Comparison of ENCODE assay signal across 28 cellular contexts in the genomic region with DNA sequence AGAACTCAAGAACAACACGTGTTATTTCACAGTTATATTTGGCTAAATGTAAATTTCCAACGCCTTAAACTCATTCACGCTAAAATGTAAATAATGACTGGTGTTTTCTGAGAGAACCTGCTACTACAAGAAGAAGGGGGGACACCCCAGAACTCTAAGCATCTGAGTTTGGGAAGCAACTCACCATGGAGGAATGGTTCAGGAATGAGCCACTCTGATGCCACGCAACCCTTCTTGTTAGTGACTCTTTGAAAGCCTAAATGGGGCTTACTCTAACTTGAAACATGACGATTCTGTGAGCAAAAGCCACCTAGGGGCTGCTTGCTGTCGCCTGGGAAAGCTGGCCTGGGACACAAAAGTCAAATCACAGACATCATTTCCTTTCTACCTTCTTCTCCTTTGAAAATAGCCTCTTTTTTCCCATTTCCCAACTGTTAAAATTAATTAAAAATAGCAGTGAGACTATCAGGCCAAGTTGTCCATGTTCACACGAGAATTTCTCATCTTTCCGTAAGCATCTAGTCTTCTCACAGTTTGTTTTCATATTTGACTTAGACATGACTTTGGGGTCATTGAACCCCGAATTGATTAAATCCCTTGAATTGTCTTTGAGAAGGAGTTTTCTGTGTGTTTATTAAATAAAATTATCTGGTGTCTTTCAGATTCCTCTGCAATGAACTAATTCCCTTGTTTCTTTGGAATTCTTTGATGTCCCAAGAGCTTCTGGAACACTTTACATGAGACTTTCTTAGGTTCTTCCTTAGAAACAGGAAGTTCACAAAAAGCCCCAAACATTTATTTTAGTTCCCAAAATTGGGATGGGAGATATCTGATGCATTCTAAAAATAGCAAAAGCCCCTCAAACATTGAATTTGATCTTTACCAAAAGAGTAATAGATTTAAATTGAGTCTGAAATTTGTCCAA.
A peak's percentile ranks its signal among the peaks of the same experiment; 100 is the strongest.
DNase-seq lines count a peak whose midpoint lies in the region; ATAC-seq, FAIRE-seq and TF ChIP-seq lines count a peak whose summit lies in the region.
"Had no signal": no experiment of that assay in that cellular context is flagged by ENCODE, and none has a peak within 500 bp of the region (broad histone marks: within the 10 kb centered on the region; RNA-seq: fewer than 3 reads in every experiment).

No MANE protein-coding gene starts in this region.

- in situ Hi-C loops in K562 (cut with MboI), result no loop called here

- H3K27ac Mint-ChIP-seq in HFFc6 (peak overlapping the region; percentile 80), neural progenitor cell (no peak overlapping the region)
- H3K27ac Mint-ChIP-seq: activated CD4-positive, alpha-beta T cell treated with anti-CD3 and anti-CD28 coated beads for 36 hours; activated CD8-positive, alpha-beta T cell treated with anti-CD3 and anti-CD28 coated beads, Interleukin-2, amount 10 ng/mL, durations not matched to agents 7 days and 5 days; activated naive CD4-positive, alpha-beta T cell treated with anti-CD3 and anti-CD28 coated beads, Interleukin-2, amount 10 ng/mL, durations not matched to agents 7 days and 5 days; activated T-helper 17 cell treated with anti-CD3 and anti-CD28 coated beads, Interleukin-2, amount 50 U/mL, for 72 hours; brain; memory B cell; stimulated activated naive CD8-positive, alpha-beta T cell treated with anti-CD3 and anti-CD28 coated beads, Interleukin-15, Interleukin-2, amounts not matched to agents 100 ng/mL and 50 ng/mL, for 24 hours had no signal

- no peak for TF ChIP-seq CTCF in HFFc6 (IDR thresholded peaks at IDR 0.05)
- no peak for TF ChIP-seq CTCF in K562 (IDR thresholded peaks at IDR 0.05 in 2 of 3, conservative IDR thresholded peaks at IDR 0.05 in 1 of 3; ENCODE audit: insufficient read depth in 2 of 3, low read depth in 1 of 3, low read length in 3 of 3)
- no peak for TF ChIP-seq CTCF in osteoblast (IDR thresholded peaks at IDR 0.05; ENCODE audit: extremely low read depth, low read depth, low read length)
- TF ChIP-seq CTCF in neural progenitor cell (IDR thresholded peaks at IDR 0.05), result no peak

- CTCF ChIA-PET in K562 (lab: Yijun Ruan, JAX; ENCODE audit: low intra/inter-chr PET ratio), result no interaction called here

- intact Hi-C loops in K562 (cut with micrococcal nuclease), result no loop called here

- H3K9ac ChIP-seq in K562 (ENCODE audit: insufficient read depth in 1 of 2, low read depth in 2 of 2, low read length in 2 of 2), result no peak overlapping the region
- no peak overlapping the region for H3K9ac ChIP-seq in neural progenitor cell
- H3K9ac ChIP-seq: KMS-11, parathyroid adenoma had no signal

- peaks cover 9% of the 10 kb centered on the region for H3K36me3 Mint-ChIP-seq in HFFc6 (ENCODE audit: low read depth)
- H3K36me3 Mint-ChIP-seq in neural progenitor cell, result peaks cover 1% of the 10 kb centered on the region
- H3K36me3 Mint-ChIP-seq: brain had no signal

- H3K9me3 Mint-ChIP-seq in HFFc6 (peaks cover 5% of the 10 kb centered on the region; the same call in 1 of the 2 replicates), neural progenitor cell (peaks cover 15% of the 10 kb centered on the region)

- H3K4me2 ChIP-seq in K562 (ENCODE audit: insufficient read depth, low read length) (no peak overlapping the region), osteoblast (ENCODE audit: insufficient read depth, low read length) (no peak overlapping the region), neural progenitor cell (no peak overlapping the region)
- H3K4me2 ChIP-seq: KMS-11 had no signal

- POLR2A ChIA-PET in K562 (lab: Yijun Ruan, JAX), result no interaction called here

- DNase-seq in EH (ENCODE audit: low read depth), result peak; percentile 50
- DNase-seq in HFFc6, result peak; percentile 8
- no peak for DNase-seq in K562 (ENCODE audit: extremely low read depth in 1 of 4, low spot score in 3 of 4)
- peak; percentile 39 for DNase-seq in osteoblast (ENCODE audit: insufficient read length, low spot score, missing footprints)
- no peak for DNase-seq in neural progenitor cell (ENCODE audit: low spot score)
- no peak for DNase-seq in ecto neural progenitor cell (ENCODE audit: low spot score)
- DNase-seq: activated CD4-positive, alpha-beta T cell treated with anti-CD3 and anti-CD28 coated beads for 36 hours; activated CD8-positive, alpha-beta T cell treated with anti-CD3 and anti-CD28 coated beads, Interleukin-2, amount 10 ng/mL, durations not matched to agents 7 days and 5 days; activated naive CD4-positive, alpha-beta T cell treated with anti-CD3 and anti-CD28 coated beads, Interleukin-2, amount 10 ng/mL, durations not matched to agents 7 days and 5 days; amniotic stem cell; C1 segment of cervical spinal cord; COR-L47; GF-D8; GOT3; NCI-H1417; NCI-H2029 treated with DMSO at 0.1 percent for 48 hours; NCI-H2227 treated with DMSO at 0.1 percent for 48 hours; SIG-M5; stimulated activated CD4-positive, alpha-beta T cell treated with anti-CD3 and anti-CD28 coated beads, Interleukin-2, amount 100 ng/mL, for 24 hours; uterus had no signal

- H3K79me2 ChIP-seq in K562 (ENCODE audit: control insufficient read depth, insufficient read depth, low read length), result no peaks in the 10 kb centered on the region
- no peaks in the 10 kb centered on the region for H3K79me2 ChIP-seq in osteoblast (ENCODE audit: insufficient read depth, low read length)
- H3K79me2 ChIP-seq in neural progenitor cell (ENCODE audit: low read depth), result no peaks in the 10 kb centered on the region
- H3K79me2 ChIP-seq: parathyroid adenoma had no signal

- BruUV-seq in K562 (replicated peaks; lab: Mats Ljungman, UMichigan), result no TSS peak

- H3K9me3 ChIP-seq in K562 (replicated peaks; ENCODE audit: control insufficient read depth, insufficient read depth, low read depth, low read length) (peaks cover 4% of the 10 kb centered on the region; the same call in 1 of the 2 replicates), osteoblast (ENCODE audit: low read depth, low read length) (no peaks in the 10 kb centered on the region), neural progenitor cell (ENCODE audit: low read depth) (no peaks in the 10 kb centered on the region)
- H3K9me3 ChIP-seq: uterus had no signal

- H3K27ac ChIP-seq in K562 (ENCODE audit: extremely low read depth, low read depth, low read length) (no peak overlapping the region), osteoblast (ENCODE audit: low read depth, low read length) (peak overlapping the region; percentile 8), neural progenitor cell (no peak overlapping the region)
- H3K27ac ChIP-seq: KMS-11, parathyroid adenoma, uterus had no signal

- H3K4me3 Mint-ChIP-seq in HFFc6 (0 out of 2 replicates have a peak overlapping the region, but pooled peaks have one; percentile 3), neural progenitor cell (no peak overlapping the region)
- H3K4me3 Mint-ChIP-seq: activated CD4-positive, alpha-beta T cell treated with anti-CD3 and anti-CD28 coated beads for 36 hours; activated CD8-positive, alpha-beta T cell treated with anti-CD3 and anti-CD28 coated beads, Interleukin-2, amount 10 ng/mL, durations not matched to agents 7 days and 5 days; activated naive CD4-positive, alpha-beta T cell treated with anti-CD3 and anti-CD28 coated beads, Interleukin-2, amount 10 ng/mL, durations not matched to agents 7 days and 5 days; activated T-helper 17 cell treated with anti-CD3 and anti-CD28 coated beads, Interleukin-2, amount 50 U/mL, for 72 hours; brain; memory B cell; stimulated activated naive CD8-positive, alpha-beta T cell treated with anti-CD3 and anti-CD28 coated beads, Interleukin-15, Interleukin-2, amounts not matched to agents 100 ng/mL and 50 ng/mL, for 24 hours had no signal

- peaks cover 20 to 24% of the 10 kb centered on the region in 2 experiments for H3K27me3 ChIP-seq in K562 (ENCODE audit: control insufficient read depth in 2 of 2, insufficient read depth in 2 of 2, low read length in 2 of 2)
- no peaks in the 10 kb centered on the region for H3K27me3 ChIP-seq in osteoblast (ENCODE audit: insufficient read depth, low read length)
- no peaks in the 10 kb centered on the region for H3K27me3 ChIP-seq in neural progenitor cell
- H3K27me3 ChIP-seq: uterus had no signal

- no peaks in the 10 kb centered on the region for H3F3A ChIP-seq in neural progenitor cell (ENCODE audit: low read depth)

- no peak for TF ChIP-seq POLR2A in K562 (conservative IDR thresholded peaks at IDR 0.05)

- FAIRE-seq in K562 (lab: Jason Lieb, UNC), result peak; percentile 23
- FAIRE-seq: RCC 7860 had no signal

- no peak for TF ChIP-seq RAD21 in K562 (CRISPR knock-in tag; conservative IDR thresholded peaks at IDR 0.05 in 1 of 2, IDR thresholded peaks at IDR 0.05 in 1 of 2)

- H3K27me3 Mint-ChIP-seq in HFFc6 (ENCODE audit: insufficient read depth), result peaks cover 5% of the 10 kb centered on the region; the same call in 1 of the 2 replicates
- H3K27me3 Mint-ChIP-seq in neural progenitor cell (ENCODE audit: insufficient read depth, low read depth), result peaks cover 10% of the 10 kb centered on the region
- H3K27me3 Mint-ChIP-seq: activated CD4-positive, alpha-beta T cell treated with anti-CD3 and anti-CD28 coated beads for 36 hours; activated T-helper 17 cell treated with anti-CD3 and anti-CD28 coated beads, Interleukin-2, amount 50 U/mL, for 72 hours; stimulated activated naive CD8-positive, alpha-beta T cell treated with anti-CD3 and anti-CD28 coated beads, Interleukin-15, Interleukin-2, amounts not matched to agents 100 ng/mL and 50 ng/mL, for 24 hours had no signal

- H3K4me1 ChIP-seq in K562 (replicated peaks in 1 of 2; ENCODE audit: control insufficient read depth in 2 of 2, insufficient read depth in 2 of 2, low read length in 2 of 2) (no peaks in the 10 kb centered on the region), osteoblast (ENCODE audit: insufficient read depth, low read length) (peaks cover 23% of the 10 kb centered on the region), neural progenitor cell (peaks cover 4% of the 10 kb centered on the region)
- H3K4me1 ChIP-seq: parathyroid adenoma, uterus had no signal

- no peaks in the 10 kb centered on the region for H3K9me1 ChIP-seq in K562 (ENCODE audit: control insufficient read depth, insufficient read depth, low read length)

- no peak overlapping the region for H2AFZ ChIP-seq in K562 (ENCODE audit: low read depth, low read length)
- H2AFZ ChIP-seq in osteoblast (ENCODE audit: low read length), result peak overlapping the region; percentile 34
- no peak overlapping the region for H2AFZ ChIP-seq in neural progenitor cell (replicated peaks)
- H2AFZ ChIP-seq: parathyroid adenoma had no signal

- H3K4me3 ChIP-seq in K562 (no peak overlapping the region), osteoblast (ENCODE audit: insufficient read depth, low read length) (no peak overlapping the region), neural progenitor cell (no peak overlapping the region)
- H3K4me3 ChIP-seq: uterus had no signal

- H3K4me1 Mint-ChIP-seq in HFFc6 (ENCODE audit: low read depth) (peaks cover 40% of the 10 kb centered on the region), neural progenitor cell (peaks cover 26% of the 10 kb centered on the region)
- H3K4me1 Mint-ChIP-seq: activated CD4-positive, alpha-beta T cell treated with anti-CD3 and anti-CD28 coated beads for 36 hours; activated naive CD4-positive, alpha-beta T cell treated with anti-CD3 and anti-CD28 coated beads, Interleukin-2, amount 10 ng/mL, durations not matched to agents 7 days and 5 days; activated T-helper 17 cell treated with anti-CD3 and anti-CD28 coated beads, Interleukin-2, amount 50 U/mL, for 72 hours; brain; memory B cell had no signal

- H3K36me3 ChIP-seq in K562 (ENCODE audit: control insufficient read depth, insufficient read depth, low read length) (no peaks in the 10 kb centered on the region), osteoblast (ENCODE audit: insufficient read depth, low read length) (no peaks in the 10 kb centered on the region), neural progenitor cell (no peaks in the 10 kb centered on the region)
- H3K36me3 ChIP-seq: uterus had no signal

- 3% methylated on average over 9 of the region's 9 CpGs for WGBS in K562 (ENCODE audit: insufficient coverage, low coverage, missing lambda C conversion rate)

- no peak for TF ChIP-seq EP300 in K562 (IDR thresholded peaks at IDR 0.05; ENCODE audit: low read length)

- H4K20me1 ChIP-seq in K562 (replicated peaks; ENCODE audit: control insufficient read depth, insufficient read depth, low read length), result no peaks in the 10 kb centered on the region
- H4K20me1 ChIP-seq in osteoblast (ENCODE audit: insufficient read depth, low read length), result no peaks in the 10 kb centered on the region
- H4K20me1 ChIP-seq in neural progenitor cell (ENCODE audit: low read depth), result no peaks in the 10 kb centered on the region

- ATAC-seq in K562 (no peak), GM18870 (IDR thresholded peaks at IDR 0.05; ENCODE audit: unreplicated experiment) (no peak)
- ATAC-seq: activated CD4-positive, alpha-beta T cell treated with anti-CD3 and anti-CD28 coated beads for 36 hours; activated CD8-positive, alpha-beta T cell treated with anti-CD3 and anti-CD28 coated beads, Interleukin-2, amount 10 ng/mL, durations not matched to agents 7 days and 5 days; activated T-helper 17 cell treated with anti-CD3 and anti-CD28 coated beads, Interleukin-2, amount 50 U/mL, for 72 hours had no signal

Comparison
In these comparisons a context has a peak if more than half of its experiments do, and no peak if none do; other contexts are left out.
1. DNase-seq: peak in EH (single experiment), HFFc6 (single experiment) and osteoblast (single experiment); none in K562 (0 of 4), neural progenitor cell (single experiment) and ecto neural progenitor cell (single experiment).